18 cellular contexts compared by ENCODE assay signal in genomic region chr11:107372439-107372838, GRCh38.
DNase-seq lines count a peak whose midpoint lies in the region; ATAC-seq, FAIRE-seq and TF ChIP-seq lines count a peak whose summit lies in the region.
"Had no signal": no experiment of that assay in that cellular context is flagged by ENCODE, and none has a peak within 500 bp of the region (broad histone marks: within the 10 kb centered on the region; RNA-seq: fewer than 3 reads in every experiment).

No MANE protein-coding gene starts in this region.

- H3K9me1 ChIP-seq in K562 (ENCODE audit: control insufficient read depth, insufficient read depth, low read length) = no peaks in the 10 kb centered on the region

- no peaks in the 10 kb centered on the region for H3K27me3 Mint-ChIP-seq in activated naive CD4-positive, alpha-beta T cell treated with anti-CD3 and anti-CD28 coated beads for 36 hours (ENCODE audit: low read depth)
- no peaks in the 10 kb centered on the region for H3K27me3 Mint-ChIP-seq in activated naive CD4-positive, alpha-beta T cell treated with anti-CD3 and anti-CD28 coated beads, Interleukin-2, amount 10 ng/mL, durations not matched to agents 7 days and 5 days
- H3K27me3 Mint-ChIP-seq in Caco-2 (ENCODE audit: insufficient read depth, unreplicated experiment) (no peaks in the 10 kb centered on the region), memory B cell (no peaks in the 10 kb centered on the region)
- H3K27me3 Mint-ChIP-seq: IgD-negative memory B cell had no signal

- no peak for TF ChIP-seq CTCF in Caco-2 (IDR thresholded peaks at IDR 0.05; ENCODE audit: insufficient read depth in 1 of 2, low read depth in 1 of 2, low read length in 1 of 2, severe bottlenecking in 1 of 2, unreplicated experiment in 1 of 2)
- no peak for TF ChIP-seq CTCF in K562 (IDR thresholded peaks at IDR 0.05 in 2 of 3, conservative IDR thresholded peaks at IDR 0.05 in 1 of 3; ENCODE audit: insufficient read depth in 2 of 3, low read depth in 1 of 3, low read length in 3 of 3)

- no peaks in the 10 kb centered on the region for H3K9me3 Mint-ChIP-seq in activated naive CD4-positive, alpha-beta T cell treated with anti-CD3 and anti-CD28 coated beads for 36 hours
- H3K9me3 Mint-ChIP-seq in activated naive CD4-positive, alpha-beta T cell treated with anti-CD3 and anti-CD28 coated beads, Interleukin-2, amount 10 ng/mL, durations not matched to agents 7 days and 5 days = no peaks in the 10 kb centered on the region
- H3K9me3 Mint-ChIP-seq in Caco-2 (ENCODE audit: unreplicated experiment) (peaks cover 20% of the 10 kb centered on the region), memory B cell (no peaks in the 10 kb centered on the region)
- H3K9me3 Mint-ChIP-seq: H9 had no signal

- H3K27ac ChIP-seq in K562 (ENCODE audit: extremely low read depth, low read depth, low read length) = peak overlapping the region; percentile 18; the same call in 1 of the 3 replicates
- H3K27ac ChIP-seq: 22Rv1, BLaER1, GM23248, KMS-11 had no signal

- peak overlapping the region; percentile 69 for H3K27ac Mint-ChIP-seq in activated naive CD4-positive, alpha-beta T cell treated with anti-CD3 and anti-CD28 coated beads for 36 hours
- H3K27ac Mint-ChIP-seq in activated naive CD4-positive, alpha-beta T cell treated with anti-CD3 and anti-CD28 coated beads, Interleukin-2, amount 10 ng/mL, durations not matched to agents 7 days and 5 days = no peak overlapping the region
- H3K27ac Mint-ChIP-seq in Caco-2 (ENCODE audit: unreplicated experiment) = no peak overlapping the region
- no peak overlapping the region for H3K27ac Mint-ChIP-seq in memory B cell
- H3K27ac Mint-ChIP-seq: H9 had no signal

- 20% methylated on average over 7 of the region's 7 CpGs for whole genome bisulfite sequencing in K562 (ENCODE audit: insufficient coverage, low coverage, missing lambda C conversion rate)

- H3K4me1 ChIP-seq in Caco-2 (no peaks in the 10 kb centered on the region; the same call in 1 of the 2 replicates), K562 (replicated peaks in 1 of 2; ENCODE audit: control insufficient read depth in 2 of 2, insufficient read depth in 2 of 2, low read length in 2 of 2) (no peaks in the 10 kb centered on the region; a peak in 1 of 5 replicates)
- H3K4me1 ChIP-seq: BLaER1 had no signal

- POLR2A ChIA-PET in Caco-2 (lab: Charles Lee) = no interaction called here
- POLR2A ChIA-PET in K562 (lab: Yijun Ruan, JAX) = no interaction called here

- CTCF ChIA-PET in activated naive CD4-positive, alpha-beta T cell treated with anti-CD3 and anti-CD28 coated beads for 36 hours (lab: Charles Lee) = no interaction called here
- CTCF ChIA-PET in activated naive CD4-positive, alpha-beta T cell treated with anti-CD3 and anti-CD28 coated beads, Interleukin-2, amount 10 ng/mL, durations not matched to agents 7 days and 5 days (lab: Charles Lee) = no interaction called here
- CTCF ChIA-PET in Caco-2 (lab: Charles Lee) = no interaction called here
- CTCF ChIA-PET in K562 (lab: Yijun Ruan, JAX; ENCODE audit: low intra/inter-chr PET ratio) = no interaction called here

- ATAC-seq in K562 = peak; percentile 76
- no peak for ATAC-seq in memory B cell (ENCODE audit: low read depth)
- ATAC-seq in GM21825 (IDR thresholded peaks at IDR 0.05; ENCODE audit: unreplicated experiment) = no peak

- TF ChIP-seq EP300 in K562 (IDR thresholded peaks at IDR 0.05; ENCODE audit: low read length) = no peak

- H3K36me3 Mint-ChIP-seq in activated naive CD4-positive, alpha-beta T cell treated with anti-CD3 and anti-CD28 coated beads for 36 hours (ENCODE audit: low read depth) = peaks cover 15% of the 10 kb centered on the region
- H3K36me3 Mint-ChIP-seq in activated naive CD4-positive, alpha-beta T cell treated with anti-CD3 and anti-CD28 coated beads, Interleukin-2, amount 10 ng/mL, durations not matched to agents 7 days and 5 days = peaks cover 2% of the 10 kb centered on the region
- H3K36me3 Mint-ChIP-seq in Caco-2 (ENCODE audit: insufficient read depth, unreplicated experiment) = peaks cover 5% of the 10 kb centered on the region
- H3K36me3 Mint-ChIP-seq in memory B cell = peaks cover 22% of the 10 kb centered on the region

- no TSS peak for BruUV-seq in Caco-2 (replicated peaks; lab: Mats Ljungman, UMichigan)
- BruUV-seq in K562 (replicated peaks; lab: Mats Ljungman, UMichigan) = no TSS peak

- no peaks in the 10 kb centered on the region for H3K27me3 ChIP-seq in Caco-2 (replicated peaks; ENCODE audit: control insufficient read depth, insufficient read depth, low read length)
- H3K27me3 ChIP-seq in K562 (ENCODE audit: control insufficient read depth in 2 of 2, insufficient read depth in 2 of 2, low read length in 2 of 2) = no peaks in the 10 kb centered on the region
- H3K27me3 ChIP-seq: BLaER1 had no signal

- 0 out of 4 replicates have a peak overlapping the region, but pooled peaks of 1 of the 2 experiments have one; percentile 7 for H3K9ac ChIP-seq in K562 (ENCODE audit: insufficient read depth in 1 of 2, low read depth in 2 of 2, low read length in 2 of 2)
- H3K9ac ChIP-seq: BLaER1, GM23248, KMS-11 had no signal

- no peaks in the 10 kb centered on the region for H4K20me1 ChIP-seq in K562 (replicated peaks; ENCODE audit: control insufficient read depth, insufficient read depth, low read length)
- H4K20me1 ChIP-seq: BLaER1 had no signal

- H2AFZ ChIP-seq in K562 (ENCODE audit: low read depth, low read length) = peak overlapping the region; percentile 14
- H2AFZ ChIP-seq: GM23248 had no signal

- no peak for TF ChIP-seq POLR2A in K562 (conservative IDR thresholded peaks at IDR 0.05)

- FAIRE-seq in K562 (lab: Jason Lieb, UNC) = no peak
- FAIRE-seq: GM19239 had no signal

- no peaks in the 10 kb centered on the region for H3K79me2 ChIP-seq in K562 (ENCODE audit: control insufficient read depth, insufficient read depth, low read length)

- H3K36me3 ChIP-seq in Caco-2 (ENCODE audit: control insufficient read depth, insufficient read depth, low read length) = no peaks in the 10 kb centered on the region
- no peaks in the 10 kb centered on the region for H3K36me3 ChIP-seq in K562 (ENCODE audit: control insufficient read depth, insufficient read depth, low read length)
- H3K36me3 ChIP-seq: BLaER1 had no signal

- in situ Hi-C loops in K562 (cut with MboI) = no loop called here

- peak overlapping the region; percentile 11 for H3K4me2 ChIP-seq in K562 (ENCODE audit: insufficient read depth, low read length)
- H3K4me2 ChIP-seq: BLaER1, KMS-11 had no signal

- no peak for DNase-seq in activated naive CD4-positive, alpha-beta T cell treated with anti-CD3 and anti-CD28 coated beads for 36 hours
- no peak for DNase-seq in activated naive CD4-positive, alpha-beta T cell treated with anti-CD3 and anti-CD28 coated beads, Interleukin-2, amount 10 ng/mL, durations not matched to agents 7 days and 5 days
- no peak for DNase-seq in Caco-2
- peak in 2 of 4 experiments; percentile 10 to 16 for DNase-seq in K562 (ENCODE audit: extremely low read depth in 1 of 4, low spot score in 3 of 4)
- no peak for DNase-seq in memory B cell (ENCODE audit: low spot score in 2 of 2)
- no peak for DNase-seq in COLO829 (ENCODE audit: low spot score)
- no peak for DNase-seq in RKO (ENCODE audit: low spot score)
- DNase-seq: AML-193, DND-41, GF-D8, GM23248, H9 had no signal

- no peak for TF ChIP-seq RAD21 in K562 (CRISPR knock-in tag; conservative IDR thresholded peaks at IDR 0.05 in 1 of 2, IDR thresholded peaks at IDR 0.05 in 1 of 2)

- intact Hi-C loops in activated naive CD4-positive, alpha-beta T cell treated with anti-CD3 and anti-CD28 coated beads for 36 hours (cut with micrococcal nuclease) = no loop called here
- intact Hi-C loops in Caco-2 (cut with micrococcal nuclease; ENCODE audit: unreplicated experiment) (no loop called here), K562 (cut with micrococcal nuclease) (no loop called here)

- H3K9me3 ChIP-seq in Caco-2 (no peaks in the 10 kb centered on the region), K562 (replicated peaks; ENCODE audit: control insufficient read depth, insufficient read depth, low read depth, low read length) (no peaks in the 10 kb centered on the region)
- H3K9me3 ChIP-seq: BLaER1 had no signal

- peaks cover 6% of the 10 kb centered on the region for H3K4me1 Mint-ChIP-seq in activated naive CD4-positive, alpha-beta T cell treated with anti-CD3 and anti-CD28 coated beads for 36 hours (ENCODE audit: low read depth)
- H3K4me1 Mint-ChIP-seq in activated naive CD4-positive, alpha-beta T cell treated with anti-CD3 and anti-CD28 coated beads, Interleukin-2, amount 10 ng/mL, durations not matched to agents 7 days and 5 days = no peaks in the 10 kb centered on the region
- H3K4me1 Mint-ChIP-seq in Caco-2 (ENCODE audit: low read depth, unreplicated experiment) (peaks cover 10% of the 10 kb centered on the region), memory B cell (peaks cover 7% of the 10 kb centered on the region)
- H3K4me1 Mint-ChIP-seq: H9 had no signal

- no peak overlapping the region for H3K4me3 Mint-ChIP-seq in activated naive CD4-positive, alpha-beta T cell treated with anti-CD3 and anti-CD28 coated beads for 36 hours
- H3K4me3 Mint-ChIP-seq in activated naive CD4-positive, alpha-beta T cell treated with anti-CD3 and anti-CD28 coated beads, Interleukin-2, amount 10 ng/mL, durations not matched to agents 7 days and 5 days = no peak overlapping the region
- H3K4me3 Mint-ChIP-seq in Caco-2 (ENCODE audit: unreplicated experiment) (peak overlapping the region; percentile 20), memory B cell (peak overlapping the region; percentile 2)
- H3K4me3 Mint-ChIP-seq: H9, IgD-negative memory B cell had no signal

- H3K4me3 ChIP-seq in Caco-2 (ENCODE audit: low read depth, low read length) (no peak overlapping the region), K562 (no peak overlapping the region)
- H3K4me3 ChIP-seq: BLaER1, GM23248 had no signal

TF ChIP-seq in K562, 482 proteins besides CTCF, POLR2A, EP300 and RAD21 (continues in another document):
- TF ChIP-seq CBFA2T3 (IDR thresholded peaks at IDR 0.05) (peak; percentile 59), ARID1B (IDR thresholded peaks at IDR 0.05) (peak; percentile 59; the same call in 1 of the 2 replicates)
- TF ChIP-seq, protein P1, sequence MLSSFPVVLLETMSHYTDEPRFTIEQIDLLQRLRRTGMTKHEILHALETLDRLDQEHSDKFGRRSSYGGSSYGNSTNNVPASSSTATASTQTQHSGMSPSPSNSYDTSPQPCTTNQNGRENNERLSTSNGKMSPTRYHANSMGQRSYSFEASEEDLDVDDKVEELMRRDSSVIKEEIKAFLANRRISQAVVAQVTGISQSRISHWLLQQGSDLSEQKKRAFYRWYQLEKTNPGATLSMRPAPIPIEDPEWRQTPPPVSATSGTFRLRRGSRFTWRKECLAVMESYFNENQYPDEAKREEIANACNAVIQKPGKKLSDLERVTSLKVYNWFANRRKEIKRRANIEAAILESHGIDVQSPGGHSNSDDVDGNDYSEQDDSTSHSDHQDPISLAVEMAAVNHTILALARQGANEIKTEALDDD (IDR thresholded peaks at IDR 0.05) = peak; percentile 69

Comparison
In these comparisons a context has a peak if more than half of its experiments do, and no peak if none do; other contexts are left out.
1. H3K4me3 Mint-ChIP-seq: peak in Caco-2 (single experiment) and memory B cell (single experiment); none in activated naive CD4-positive, alpha-beta T cell treated with anti-CD3 and anti-CD28 coated beads for 36 hours (single experiment) and activated naive CD4-positive, alpha-beta T cell treated with anti-CD3 and anti-CD28 coated beads, Interleukin-2, amount 10 ng/mL, durations not matched to agents 7 days and 5 days (single experiment).